Comparison of ENCODE assay signal across 18 cellular contexts in the genomic region with DNA sequence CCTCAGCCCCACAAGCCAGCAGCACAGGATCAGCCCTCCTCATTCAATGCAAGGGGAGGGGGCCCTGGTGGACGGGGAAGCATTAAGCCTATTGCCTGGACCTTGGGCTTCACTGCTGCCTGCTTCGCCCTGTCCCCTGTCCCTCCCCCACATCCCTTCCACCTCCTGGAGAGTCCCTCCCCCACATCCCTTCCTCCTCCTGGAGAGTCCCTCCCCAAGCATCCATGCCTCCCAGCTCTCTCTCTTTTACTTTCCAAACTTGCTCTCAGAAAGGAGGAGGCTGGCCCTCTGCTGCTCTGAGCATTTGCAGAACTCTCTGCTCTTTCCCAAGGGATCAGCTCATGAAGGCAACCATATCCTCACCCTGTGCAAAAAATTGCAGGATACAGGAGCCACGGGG.
A peak's percentile ranks its signal among the peaks of the same experiment; 100 is the strongest.
DNase-seq lines count a peak whose midpoint lies in the region; TF ChIP-seq lines count a peak whose summit lies in the region.
"Had no signal": no experiment of that assay in that cellular context is flagged by ENCODE, and none has a peak within 500 bp of the region (broad histone marks: within the 10 kb centered on the region; RNA-seq: fewer than 3 reads in every experiment).

No MANE protein-coding gene starts in this region.

- H3K9me3 ChIP-seq in osteoblast (ENCODE audit: low read depth, low read length), result no peaks in the 10 kb centered on the region
- H3K9me3 ChIP-seq: HAP-1 had no signal

- no peak overlapping the region for H3K27ac ChIP-seq in osteoblast (ENCODE audit: low read depth, low read length)
- H3K27ac ChIP-seq: 22Rv1, GM23248 had no signal

- H3K4me3 ChIP-seq in osteoblast (ENCODE audit: insufficient read depth, low read length), result no peak overlapping the region
- H3K4me3 ChIP-seq: A549, GM12878, GM23248, HAP-1 had no signal

- TF ChIP-seq CTCF in chondrocyte (IDR thresholded peaks at IDR 0.05) (no peak), mesothelial cell of epicardium (IDR thresholded peaks at IDR 0.05; ENCODE audit: unreplicated experiment) (no peak), osteoblast (IDR thresholded peaks at IDR 0.05; ENCODE audit: extremely low read depth, low read depth, low read length) (no peak), GM13977 (IDR thresholded peaks at IDR 0.05; ENCODE audit: extremely low read depth, insufficient read depth, missing control alignments) (no peak)

- no peaks in the 10 kb centered on the region for H3K9me3 Mint-ChIP-seq in T-helper 1 cell treated with Interleukin-12 subunit alpha and Interleukin-12 subunit beta and Interleukin-4 antibody, amounts not matched to agents 30 μg/mL and 1 μg/mL, for 36 hours
- H3K9me3 Mint-ChIP-seq in chondrocyte (ENCODE audit: low read depth), result no peaks in the 10 kb centered on the region
- no peaks in the 10 kb centered on the region for H3K9me3 Mint-ChIP-seq in mesothelial cell of epicardium
- H3K9me3 Mint-ChIP-seq: CD8-positive, alpha-beta T cell had no signal

- H3K4me1 ChIP-seq in osteoblast (ENCODE audit: insufficient read depth, low read length), result no peaks in the 10 kb centered on the region
- H3K4me1 ChIP-seq: A549, HAP-1 had no signal

- no peaks in the 10 kb centered on the region for H4K20me1 ChIP-seq in osteoblast (ENCODE audit: insufficient read depth, low read length)

- H3K27me3 Mint-ChIP-seq in T-helper 1 cell treated with Interleukin-12 subunit alpha and Interleukin-12 subunit beta and Interleukin-4 antibody, amounts not matched to agents 30 μg/mL and 1 μg/mL, for 36 hours (ENCODE audit: low read depth), result no peaks in the 10 kb centered on the region
- H3K27me3 Mint-ChIP-seq in chondrocyte (ENCODE audit: low read depth), result no peaks in the 10 kb centered on the region
- H3K27me3 Mint-ChIP-seq in mesothelial cell of epicardium (ENCODE audit: low read depth), result no peaks in the 10 kb centered on the region

- in situ Hi-C loops in GM13977 (cut with MboI; ENCODE audit: low pct_unique_long_range_greater_than_20kb, low sequenced_read_pairs, unreplicated experiment), result no loop called here

- H3K4me1 Mint-ChIP-seq in T-helper 1 cell treated with Interleukin-12 subunit alpha and Interleukin-12 subunit beta and Interleukin-4 antibody, amounts not matched to agents 30 μg/mL and 1 μg/mL, for 36 hours (ENCODE audit: low read depth), result no peaks in the 10 kb centered on the region
- H3K4me1 Mint-ChIP-seq in chondrocyte (ENCODE audit: low read depth) (no peaks in the 10 kb centered on the region), mesothelial cell of epicardium (peaks cover 15% of the 10 kb centered on the region)

- DNase-seq in T-helper 1 cell (no peak), chondrocyte (ENCODE audit: low spot score) (peak; percentile 48), mesothelial cell of epicardium (ENCODE audit: low spot score in 2 of 2, unreplicated experiment in 2 of 2) (no peak), osteoblast (ENCODE audit: insufficient read length, low spot score, missing footprints) (peak; percentile 69), GM13977 (ENCODE audit: low spot score) (no peak), NCI-H2107 treated with DMSO at 0.1 percent for 48 hours (lab: John Stamatoyannopoulos, UW; ENCODE audit: unreplicated experiment) (no peak), DMS53 treated with DMSO at 0.1 percent for 48 hours (lab: John Stamatoyannopoulos, UW; ENCODE audit: unreplicated experiment) (no peak)
- DNase-seq: AML-193; Calu3; CD8-positive, alpha-beta T cell; DND-41; EL; GM23248 had no signal

- H2AFZ ChIP-seq in osteoblast (ENCODE audit: low read length), result no peak overlapping the region
- H2AFZ ChIP-seq: GM23248 had no signal

- no peaks in the 10 kb centered on the region for H3K36me3 Mint-ChIP-seq in T-helper 1 cell treated with Interleukin-12 subunit alpha and Interleukin-12 subunit beta and Interleukin-4 antibody, amounts not matched to agents 30 μg/mL and 1 μg/mL, for 36 hours (ENCODE audit: low read depth)
- H3K36me3 Mint-ChIP-seq in chondrocyte (ENCODE audit: low read depth) (no peaks in the 10 kb centered on the region), mesothelial cell of epicardium (no peaks in the 10 kb centered on the region)
- H3K36me3 Mint-ChIP-seq: CD8-positive, alpha-beta T cell had no signal

- no peak overlapping the region for H3K4me2 ChIP-seq in osteoblast (ENCODE audit: insufficient read depth, low read length)
- H3K4me2 ChIP-seq: A549 had no signal

- no peaks in the 10 kb centered on the region for H3K27me3 ChIP-seq in osteoblast (ENCODE audit: insufficient read depth, low read length)

- H3K4me3 Mint-ChIP-seq in T-helper 1 cell treated with Interleukin-12 subunit alpha and Interleukin-12 subunit beta and Interleukin-4 antibody, amounts not matched to agents 30 μg/mL and 1 μg/mL, for 36 hours, result no peak overlapping the region
- no peak overlapping the region for H3K4me3 Mint-ChIP-seq in chondrocyte (ENCODE audit: unreplicated experiment)
- no peak overlapping the region for H3K4me3 Mint-ChIP-seq in mesothelial cell of epicardium
- H3K4me3 Mint-ChIP-seq: CD8-positive, alpha-beta T cell had no signal

- H3K27ac Mint-ChIP-seq in T-helper 1 cell treated with Interleukin-12 subunit alpha and Interleukin-12 subunit beta and Interleukin-4 antibody, amounts not matched to agents 30 μg/mL and 1 μg/mL, for 36 hours, result peak overlapping the region; percentile 33
- no peak overlapping the region for H3K27ac Mint-ChIP-seq in chondrocyte (ENCODE audit: unreplicated experiment)
- H3K27ac Mint-ChIP-seq in mesothelial cell of epicardium, result peak overlapping the region; percentile 10
- H3K27ac Mint-ChIP-seq: CD8-positive, alpha-beta T cell had no signal

- H3K79me2 ChIP-seq in osteoblast (ENCODE audit: insufficient read depth, low read length), result no peaks in the 10 kb centered on the region

- no peaks in the 10 kb centered on the region for H3K36me3 ChIP-seq in osteoblast (ENCODE audit: insufficient read depth, low read length)
- H3K36me3 ChIP-seq: HAP-1 had no signal

Comparison
In these comparisons a context has a peak if more than half of its experiments do, and no peak if none do; other contexts are left out.
1. DNase-seq: peak in chondrocyte (single experiment) and osteoblast (single experiment); none in T-helper 1 cell (0 of 5), mesothelial cell of epicardium (0 of 2), GM13977 (single experiment), NCI-H2107 treated with DMSO at 0.1 percent for 48 hours (single experiment) and DMS53 treated with DMSO at 0.1 percent for 48 hours (single experiment).